ENCODE assay signal across 10 cellular contexts in the genomic region with DNA sequence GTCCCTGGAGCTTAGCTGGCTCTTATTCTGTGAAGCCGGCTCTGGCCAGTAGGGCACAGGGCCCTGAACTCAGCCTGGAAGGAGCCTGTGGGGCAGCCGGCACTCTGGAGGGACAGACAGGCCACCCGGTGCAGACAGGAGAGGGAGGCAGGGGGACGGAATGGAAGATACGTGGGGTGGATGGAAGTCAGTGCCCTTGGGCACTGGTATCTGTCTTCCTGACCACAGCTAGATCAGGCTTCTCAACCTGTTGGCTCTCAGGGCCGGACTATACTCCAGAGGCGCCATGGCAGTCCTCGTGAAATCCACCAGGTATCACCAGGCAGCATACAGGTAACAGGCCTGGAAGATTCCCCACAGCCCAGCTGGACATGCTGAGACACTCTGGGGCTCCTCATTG. TPM values are rescaled to one million over a fixed set of nuclear protein-coding genes. Genes with fewer than 3 reads are reported as not detected.
DNase-seq lines count a peak whose midpoint lies in the region; ATAC-seq, FAIRE-seq and TF ChIP-seq lines count a peak whose summit lies in the region.
"Not testable (repeated sequence)": the region's sequence is repeated elsewhere in the genome, so short reads cannot be mapped to it uniquely, and the experiment has no call there.
"Had no signal": no experiment of that assay in that cellular context is flagged by ENCODE, and none has a peak within 500 bp of the region (broad histone marks: within the 10 kb centered on the region; RNA-seq: fewer than 3 reads in every experiment).

No MANE protein-coding gene starts in this region.

- H3K36me3 Mint-ChIP-seq in chondrocyte (ENCODE audit: low read depth); natural killer cell treated with Interleukin-12 subunit alpha and Interleukin-12 subunit beta and Interleukin-15 and Interleukin-18, amount 100 ng/mL, for 72 hours: not testable (repeated sequence)

- H3K4me3 Mint-ChIP-seq in chondrocyte (ENCODE audit: unreplicated experiment); natural killer cell treated with Interleukin-12 subunit alpha and Interleukin-12 subunit beta and Interleukin-15 and Interleukin-18, amount 100 ng/mL, for 72 hours: not testable (repeated sequence)

- not testable (repeated sequence) for H3K4me1 Mint-ChIP-seq in chondrocyte (ENCODE audit: low read depth); natural killer cell treated with Interleukin-12 subunit alpha and Interleukin-12 subunit beta and Interleukin-15 and Interleukin-18, amount 100 ng/mL, for 72 hours (ENCODE audit: low read depth in 2 of 2)

- H3K27ac Mint-ChIP-seq in chondrocyte (ENCODE audit: unreplicated experiment); natural killer cell treated with Interleukin-12 subunit alpha and Interleukin-12 subunit beta and Interleukin-15 and Interleukin-18, amount 100 ng/mL, for 72 hours: not testable (repeated sequence)

- not testable (repeated sequence) for TF ChIP-seq CTCF in BE2C (IDR thresholded peaks at IDR 0.05; ENCODE audit: low read depth, low read length); chondrocyte (IDR thresholded peaks at IDR 0.05); esophagus muscularis mucosa (IDR thresholded peaks at IDR 0.05); HepG2 (CRISPR knock-in tag; IDR thresholded peaks at IDR 0.05); spleen (IDR thresholded peaks at IDR 0.05 in 8 of 11, conservative IDR thresholded peaks at IDR 0.05 in 3 of 11)

- TF ChIP-seq RAD21 in HepG2 (CRISPR knock-in tag; IDR thresholded peaks at IDR 0.05), result not testable (repeated sequence)

- not testable (repeated sequence) for H3K4me1 ChIP-seq in BE2C; esophagus muscularis mucosa; right cardiac atrium (ENCODE audit: control insufficient read depth, insufficient read depth, low read length); HepG2 (ENCODE audit: insufficient read depth, low read length); spleen

- not testable (repeated sequence) for BruUV-seq in HepG2 (replicated peaks; lab: Mats Ljungman, UMichigan)

- not testable (repeated sequence) for H3K79me2 ChIP-seq in HepG2 (ENCODE audit: insufficient read depth, low read length)

- POLR2A ChIA-PET in HepG2 (lab: Yijun Ruan, JAX), result not testable (repeated sequence)

- not testable (repeated sequence) for H4K20me1 ChIP-seq in HepG2 (ENCODE audit: insufficient read depth, low read length)

- not testable (repeated sequence) for TF ChIP-seq POLR2A in esophagus muscularis mucosa (IDR thresholded peaks at IDR 0.05; ENCODE audit: low read depth); HepG2 (IDR thresholded peaks at IDR 0.05; ENCODE audit: insufficient read depth in 1 of 2, low read depth in 2 of 2, low read length in 2 of 2); spleen (IDR thresholded peaks at IDR 0.05)

- H3K9me3 ChIP-seq in BE2C; esophagus muscularis mucosa; right cardiac atrium (ENCODE audit: control insufficient read depth, low read length); HepG2 (ENCODE audit: low read length); spleen: not testable (repeated sequence)

- H3K4me2 ChIP-seq in HepG2 (ENCODE audit: low read depth, low read length), result peak overlapping the region; percentile 36; the same call in 1 of the 2 replicates

- H3K36me3 ChIP-seq in BE2C; esophagus muscularis mucosa; HepG2 (replicated peaks in 1 of 2; ENCODE audit: control insufficient read depth in 1 of 2, insufficient read depth in 2 of 2, low read length in 2 of 2); spleen: not testable (repeated sequence)

- CTCF ChIA-PET in HepG2 (lab: Yijun Ruan, JAX; ENCODE audit: low intra/inter-chr PET ratio, low total read pairs), result not testable (repeated sequence)

- H3K9me3 Mint-ChIP-seq in chondrocyte (ENCODE audit: low read depth); natural killer cell treated with Interleukin-12 subunit alpha and Interleukin-12 subunit beta and Interleukin-15 and Interleukin-18, amount 100 ng/mL, for 72 hours: not testable (repeated sequence)

- H3K9ac ChIP-seq in HepG2 (ENCODE audit: insufficient read depth, low read depth, low read length), result not testable (repeated sequence)

- FAIRE-seq in HepG2 (lab: Jason Lieb, UNC), result not testable (repeated sequence)

- H3K27me3 Mint-ChIP-seq in chondrocyte (ENCODE audit: low read depth); natural killer cell treated with Interleukin-12 subunit alpha and Interleukin-12 subunit beta and Interleukin-15 and Interleukin-18, amount 100 ng/mL, for 72 hours: not testable (repeated sequence)

- H2AFZ ChIP-seq in HepG2 (ENCODE audit: low read length), result not testable (repeated sequence)

- TF ChIP-seq EP300 in esophagus muscularis mucosa (IDR thresholded peaks at IDR 0.05); HepG2 (IDR thresholded peaks at IDR 0.05; ENCODE audit: low read depth in 2 of 2, low read length in 2 of 2); HepG2 (CRISPR knock-in tag; IDR thresholded peaks at IDR 0.05; ENCODE audit: borderline replicate concordance): not testable (repeated sequence)

- not testable (repeated sequence) for H3K27ac ChIP-seq in esophagus muscularis mucosa (replicated peaks in 1 of 4); right cardiac atrium (ENCODE audit: low read length); HepG2 (ENCODE audit: extremely low read length, insufficient read depth, low read length); spleen

- DNase-seq in BE2C (peak; percentile 2), chondrocyte (ENCODE audit: low spot score) (peak; percentile 49), esophagus muscularis mucosa (ENCODE audit: extremely low spot score) (peak; percentile 26), right cardiac atrium (peak in 2 of 3 donors; percentile 1 to 27), spleen (peak; percentile 52)
- DNase-seq in activated CD8-positive, alpha-beta memory T cell treated with anti-CD3 and anti-CD28 coated beads for 24 hours, result peak; percentile 35
- DNase-seq in HepG2 (ENCODE audit: low spot score), result not testable (repeated sequence)
- peak; percentile 40 for DNase-seq in natural killer cell treated with Interleukin-12 subunit alpha and Interleukin-12 subunit beta and Interleukin-15 and Interleukin-18, amount 100 ng/mL, for 72 hours (ENCODE audit: low spot score)

- ATAC-seq in right cardiac atrium; HepG2; natural killer cell treated with Interleukin-12 subunit alpha and Interleukin-12 subunit beta and Interleukin-15 and Interleukin-18, amount 100 ng/mL, for 72 hours: not testable (repeated sequence)

- in situ Hi-C loops in HepG2 (cut with HindIII; ENCODE audit: extremely low pct_ligation_motif_present, low pct_unique_long_range_greater_than_20kb), result not testable (repeated sequence)

- intact Hi-C loops in esophagus muscularis mucosa (cut with DNase I); right cardiac atrium (cut with DNase I); HepG2 (cut with micrococcal nuclease; ENCODE audit: unreplicated experiment); spleen (cut with DNase I; ENCODE audit: low total_unique reads): not testable (repeated sequence)

- not testable (repeated sequence) for H3K27me3 ChIP-seq in BE2C; esophagus muscularis mucosa; right cardiac atrium (ENCODE audit: control insufficient read depth, insufficient read depth); HepG2 (ENCODE audit: control insufficient read depth in 1 of 2, insufficient read depth in 2 of 2, low read length in 2 of 2); spleen (replicated peaks in 1 of 7)

- 89% methylated on average over 5 of the region's 8 CpGs for WGBS in esophagus muscularis mucosa
- 75% methylated on average over 8 of the region's 8 CpGs for WGBS in right cardiac atrium
- WGBS in HepG2 (ENCODE audit: low lambda C conversion rate), result 44% methylated on average over 8 of the region's 8 CpGs
- WGBS in spleen, 5 donors, result 69 to 100% (median 74%) methylated on average over 1 to 8 of the region's 8 CpGs

- H3K4me3 ChIP-seq in BE2C (ENCODE audit: low read depth, low read length); esophagus muscularis mucosa; right cardiac atrium (ENCODE audit: low read length); spleen: not testable (repeated sequence)
- H3K4me3 ChIP-seq in HepG2 (replicated peaks in 1 of 3; ENCODE audit: insufficient read depth in 1 of 3, low read depth in 2 of 3, low read length in 3 of 3), result peak overlapping the region in 1 of 3 experiments; percentile 23; a peak in 1 of 6 replicates

RNA-seq across cellular contexts. Expression of gene GOLGA6L10, which starts 10.7 kb away (rescaled TPM):
- polyA plus RNA-seq in BE2C (2012; ENCODE audit: insufficient read depth, insufficient read length, low read depth), result 3.5 TPM
- total RNA-seq in chondrocyte (1.2 to 2.4 TPM (median 2.0 TPM) in 3 replicates), esophagus muscularis mucosa (1 to 10 TPM in 2 of 4 donors, under 1 TPM in 2; 0.33 to 1.7 (median 0.99) TPM), right cardiac atrium (1 to 10 TPM in 1 of 4 donors, under 1 TPM in 2, not detected in 1; 0.21 to 1.4 (median 0.28) TPM), HepG2 (2016; rRNA removed; fragmentation: Illumina TruSeq; extraction: Trizol) (0.87 and 1.5 TPM in 2 replicates), spleen (1 to 10 TPM in 6 of 7 donors, under 1 TPM in 1; 0.98 to 2.3 (median 1.5) TPM)
- polyA plus RNA-seq in right cardiac atrium (0.72 TPM), HepG2 (2011; rRNA removed) (2.2 and 2.5 TPM in 2 replicates), spleen (1 to 10 TPM in 2 of 3 donors, under 1 TPM in 1; 0.85 to 1.7 (median 1.1) TPM)
- 0.71 and 1.5 TPM in 2 replicates for total RNA-seq in HepG2 (2016; cell fraction: cytosol; rRNA removed; fragmentation: Illumina TruSeq; extraction: Trizol; ENCODE audit: low read depth)
- total RNA-seq in HepG2 (2016; cell fraction: insoluble cytoplasmic fraction; rRNA removed; fragmentation: Illumina TruSeq; extraction: Trizol), result 0.77 and 1.4 TPM in 2 replicates
- 0.62 and 1.2 TPM in 2 replicates for total RNA-seq in HepG2 (2016; cell fraction: membrane; rRNA removed; fragmentation: Illumina TruSeq; extraction: Trizol)
- total RNA-seq in HepG2 (2016; cell fraction: nucleus; rRNA removed; fragmentation: Illumina TruSeq; extraction: Trizol), result 2.7 and 4.3 TPM in 2 replicates
- 0.54 and 0.59 TPM in 2 replicates for polyA plus RNA-seq in HepG2 (2011; cell fraction: cytosol; rRNA removed)
- 4.1 and 4.5 TPM in 2 replicates for polyA plus RNA-seq in HepG2 (2011; cell fraction: nucleus; rRNA removed)
- polyA plus RNA-seq in HepG2 (2012), result 1.5 and 3.4 TPM in 2 replicates
- 0.10 and 0.14 TPM in 2 replicates for polyA plus RNA-seq in HepG2 (2016; cell fraction: cytosol; fragmentation: Illumina TruSeq; extraction: Trizol; ENCODE audit: low read depth)
- polyA plus RNA-seq in HepG2 (2016; cell fraction: insoluble cytoplasmic fraction; fragmentation: Illumina TruSeq; extraction: Trizol; ENCODE audit: low read depth), result 0.74 and 0.91 TPM in 2 replicates
- 0.39 and 0.42 TPM in 2 replicates for polyA plus RNA-seq in HepG2 (2016; cell fraction: membrane; fragmentation: Illumina TruSeq; extraction: Trizol; ENCODE audit: low read depth)
- 11.7 and 12.5 TPM in 2 replicates for polyA plus RNA-seq in HepG2 (2016; cell fraction: nucleus; fragmentation: Illumina TruSeq; extraction: Trizol; ENCODE audit: insufficient read depth, low read depth)
- 0.72 TPM in 1 of 2 replicates, not detected in the other for polyA minus RNA-seq in HepG2 (2011; rRNA and poly(A)+ RNA removed; ENCODE audit: low replicate concordance)
- polyA minus RNA-seq in HepG2 (2011; cell fraction: cytosol; rRNA and poly(A)+ RNA removed), result 0.18 and 0.20 TPM in 2 replicates
- polyA minus RNA-seq in HepG2 (2011; cell fraction: nucleus; rRNA and poly(A)+ RNA removed), result 2.5 and 3.7 TPM in 2 replicates
- 1 to 10 TPM; 2.4 to 3.0 TPM for total RNA-seq in natural killer cell treated with Interleukin-12 subunit alpha and Interleukin-12 subunit beta and Interleukin-15 and Interleukin-18, amount 100 ng/mL, for 72 hours
- polyA plus RNA-seq: CD14-positive monocyte, GM23248 had no signal
